12 cellular contexts compared by ENCODE assay signal in the genomic region with DNA sequence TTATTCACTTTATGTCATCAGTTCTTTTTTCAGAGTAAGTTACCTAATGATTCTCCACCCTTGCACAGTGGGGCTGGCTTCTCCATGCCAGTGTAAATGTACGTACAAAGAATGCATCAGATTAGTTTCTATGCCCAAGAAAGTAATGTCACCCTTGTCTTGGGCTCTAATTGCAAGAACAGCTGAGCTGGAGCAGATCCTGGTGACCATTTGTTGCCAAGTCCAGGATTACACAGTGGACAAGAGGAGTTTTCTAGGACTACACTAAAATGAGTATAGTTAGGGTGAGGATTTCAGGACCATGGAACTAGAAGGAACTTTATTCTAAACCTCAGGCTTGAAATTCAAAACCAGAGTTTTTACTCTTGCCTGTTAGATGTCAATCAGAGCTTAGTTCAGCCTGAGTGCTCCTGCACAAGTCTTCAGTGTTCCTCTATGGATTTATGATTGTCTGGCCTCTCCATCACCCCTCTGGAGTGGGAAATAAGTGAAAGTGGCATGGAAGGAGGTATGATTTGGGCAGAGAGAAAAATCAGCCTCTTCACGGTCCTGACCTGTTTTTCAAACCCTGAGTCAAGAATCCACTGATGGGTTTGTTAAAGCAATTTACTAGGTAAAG. TPM values are rescaled to one million over a fixed set of nuclear protein-coding genes. Genes with fewer than 3 reads are reported as not detected.
DNase-seq lines count a peak whose midpoint lies in the region; ATAC-seq and TF ChIP-seq lines count a peak whose summit lies in the region.
"Had no signal": no experiment of that assay in that cellular context is flagged by ENCODE, and none has a peak within 500 bp of the region (broad histone marks: within the 10 kb centered on the region; RNA-seq: fewer than 3 reads in every experiment).

No MANE protein-coding gene starts in this region.

- H3K27ac ChIP-seq in GM23338 (ENCODE audit: low read depth): no peak overlapping the region
- H3K27ac ChIP-seq in hepatocyte: no peak overlapping the region
- peak overlapping the region; percentile 88 to 95 (median 92) for H3K27ac ChIP-seq in gastrocnemius medialis

- no peaks in the 10 kb centered on the region for H3K79me2 ChIP-seq in GM23338 (replicated peaks; ENCODE audit: insufficient read depth)
- no peaks in the 10 kb centered on the region for H3K79me2 ChIP-seq in hepatocyte

- H4K20me1 ChIP-seq in GM23338 (replicated peaks; ENCODE audit: insufficient read depth) (no peaks in the 10 kb centered on the region), hepatocyte (ENCODE audit: insufficient read depth, poor library complexity, severe bottlenecking) (no peaks in the 10 kb centered on the region)

- in situ Hi-C loops in gastrocnemius medialis (cut with MboI; ENCODE audit: low sequenced_read_pairs in 4 of 4): no loop called here

- H3K9me3 ChIP-seq in hepatocyte (ENCODE audit: low read depth) (no peaks in the 10 kb centered on the region), gastrocnemius medialis (no peaks in the 10 kb centered on the region)

- H3K4me1 ChIP-seq in GM23338 (ENCODE audit: insufficient read depth): peaks cover 43% of the 10 kb centered on the region
- peaks cover 4% of the 10 kb centered on the region for H3K4me1 ChIP-seq in hepatocyte (ENCODE audit: insufficient read depth)
- H3K4me1 ChIP-seq in gastrocnemius medialis: peaks cover 60 to 74% of the 10 kb centered on the region in 2 donors

- H3K9me2 ChIP-seq in GM23338 (ENCODE audit: insufficient read depth): no peaks in the 10 kb centered on the region
- no peaks in the 10 kb centered on the region for H3K9me2 ChIP-seq in hepatocyte (replicated peaks; ENCODE audit: insufficient read depth)

- DNase-seq in GM23338 (ENCODE audit: low spot score) (no peak), NCI-H526 treated with DMSO at 0.1 percent for 48 hours (lab: John Stamatoyannopoulos, UW) (peak; percentile 67), hepatocyte (ENCODE audit: low spot score) (no peak), gastrocnemius medialis (peak in 1 of 2 donors; percentile 55), activated gamma-delta T cell (lab: John Stamatoyannopoulos, UW) (no peak), hippocampal formation (lab: John Stamatoyannopoulos, UW) (no peak)
- DNase-seq: activated CD4-positive, alpha-beta T cell treated with anti-CD3 and anti-CD28 coated beads for 48 hours; CD4-positive, alpha-beta memory T cell; islet precursor cell had no signal

- H3K4me3 Mint-ChIP-seq in GM23338: no peak overlapping the region
- H3K4me3 Mint-ChIP-seq: activated T-helper 1 cell treated with anti-CD3 and anti-CD28 coated beads, Interleukin-12 subunit alpha, Interleukin-12 subunit beta, Interleukin-2, Interleukin-4 antibody, amounts not matched to agents 30 ng/mL and 10 ng/mL and 1 ng/mL, durations not matched to agents 14 hours and 24 hours and 36 hours; CD4-positive, alpha-beta memory T cell had no signal

- TF ChIP-seq CTCF in GM23338 (conservative IDR thresholded peaks at IDR 0.05; ENCODE audit: low read depth in 2 of 2) (no peak), hepatocyte (IDR thresholded peaks at IDR 0.05; ENCODE audit: poor library complexity) (no peak), gastrocnemius medialis (IDR thresholded peaks at IDR 0.05 in 4 of 5, conservative IDR thresholded peaks at IDR 0.05 in 1 of 5) (no peak)

- H3K27me3 ChIP-seq in GM23338 (ENCODE audit: insufficient read depth) (no peaks in the 10 kb centered on the region), hepatocyte (no peaks in the 10 kb centered on the region), gastrocnemius medialis (no peaks in the 10 kb centered on the region)

- peaks cover 11% of the 10 kb centered on the region for H3K27me3 Mint-ChIP-seq in GM23338 (ENCODE audit: insufficient read depth, low read depth, poor library complexity)
- H3K27me3 Mint-ChIP-seq: CD4-positive, alpha-beta memory T cell had no signal

- H3K4me2 ChIP-seq in GM23338 (no peak overlapping the region), hepatocyte (no peak overlapping the region)

- H3K27ac Mint-ChIP-seq in GM23338: no peak overlapping the region
- H3K27ac Mint-ChIP-seq: activated T-helper 1 cell treated with anti-CD3 and anti-CD28 coated beads, Interleukin-12 subunit alpha, Interleukin-12 subunit beta, Interleukin-2, Interleukin-4 antibody, amounts not matched to agents 30 ng/mL and 10 ng/mL and 1 ng/mL, durations not matched to agents 14 hours and 24 hours and 36 hours had no signal

- 85% methylated on average over 2 of the region's 2 CpGs for WGBS in hepatocyte (ENCODE audit: low lambda C conversion rate, missing lambda C conversion rate)

- H3K9me3 Mint-ChIP-seq in GM23338: no peaks in the 10 kb centered on the region; the same call in 1 of the 3 replicates
- H3K9me3 Mint-ChIP-seq: activated T-helper 1 cell treated with anti-CD3 and anti-CD28 coated beads, Interleukin-12 subunit alpha, Interleukin-12 subunit beta, Interleukin-2, Interleukin-4 antibody, amounts not matched to agents 30 ng/mL and 10 ng/mL and 1 ng/mL, durations not matched to agents 14 hours and 24 hours and 36 hours; CD4-positive, alpha-beta memory T cell had no signal

- no peak overlapping the region for H3K4me3 ChIP-seq in GM23338
- no peak overlapping the region for H3K4me3 ChIP-seq in hepatocyte
- H3K4me3 ChIP-seq in gastrocnemius medialis: no peak overlapping the region
- H3K4me3 ChIP-seq: skin epidermis had no signal

- peaks cover 1% of the 10 kb centered on the region; the same call in 1 of the 2 replicates for H3F3A ChIP-seq in GM23338 (replicated peaks; ENCODE audit: low read depth)

- no peaks in the 10 kb centered on the region for H3K36me3 ChIP-seq in GM23338 (ENCODE audit: insufficient read depth)
- H3K36me3 ChIP-seq in hepatocyte (replicated peaks; ENCODE audit: insufficient read depth, low read depth): no peaks in the 10 kb centered on the region
- no peaks in the 10 kb centered on the region for H3K36me3 ChIP-seq in gastrocnemius medialis

- ATAC-seq in GM23338: no peak
- peak in 1 of 2 donors; percentile 35 for ATAC-seq in gastrocnemius medialis
- no peak for ATAC-seq in GM19328 (IDR thresholded peaks at IDR 0.05; ENCODE audit: unreplicated experiment)

- no peaks in the 10 kb centered on the region for H3K36me3 Mint-ChIP-seq in GM23338 (ENCODE audit: low read depth)
- H3K36me3 Mint-ChIP-seq: CD4-positive, alpha-beta memory T cell had no signal

- intact Hi-C loops in gastrocnemius medialis (cut with DNase I; ENCODE audit: low total_unique reads): no loop called here

- no peak for TF ChIP-seq POLR2A in gastrocnemius medialis (IDR thresholded peaks at IDR 0.05)

- H3K4me1 Mint-ChIP-seq in GM23338: peaks cover 40% of the 10 kb centered on the region

- H2AFZ ChIP-seq in GM23338 (peak overlapping the region; percentile 96), hepatocyte (peak overlapping the region; percentile 28)

TF ChIP-seq in GM23338, 12 proteins besides CTCF, POLR2A, EP300 and RAD21 (continues in another document):
- no peak for TF ChIP-seq EZH2 (IDR thresholded peaks at IDR 0.05; ENCODE audit: low read depth, unreplicated experiment)
- no peak for TF ChIP-seq ZNF114 (CRISPR knock-in tag; IDR thresholded peaks at IDR 0.05)
- no peak for TF ChIP-seq NANOG (IDR thresholded peaks at IDR 0.05; ENCODE audit: borderline replicate concordance)
- TF ChIP-seq, protein P1, sequence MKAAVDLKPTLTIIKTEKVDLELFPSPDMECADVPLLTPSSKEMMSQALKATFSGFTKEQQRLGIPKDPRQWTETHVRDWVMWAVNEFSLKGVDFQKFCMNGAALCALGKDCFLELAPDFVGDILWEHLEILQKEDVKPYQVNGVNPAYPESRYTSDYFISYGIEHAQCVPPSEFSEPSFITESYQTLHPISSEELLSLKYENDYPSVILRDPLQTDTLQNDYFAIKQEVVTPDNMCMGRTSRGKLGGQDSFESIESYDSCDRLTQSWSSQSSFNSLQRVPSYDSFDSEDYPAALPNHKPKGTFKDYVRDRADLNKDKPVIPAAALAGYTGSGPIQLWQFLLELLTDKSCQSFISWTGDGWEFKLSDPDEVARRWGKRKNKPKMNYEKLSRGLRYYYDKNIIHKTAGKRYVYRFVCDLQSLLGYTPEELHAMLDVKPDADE (IDR thresholded peaks at IDR 0.05): no peak
- TF ChIP-seq, protein P2, sequence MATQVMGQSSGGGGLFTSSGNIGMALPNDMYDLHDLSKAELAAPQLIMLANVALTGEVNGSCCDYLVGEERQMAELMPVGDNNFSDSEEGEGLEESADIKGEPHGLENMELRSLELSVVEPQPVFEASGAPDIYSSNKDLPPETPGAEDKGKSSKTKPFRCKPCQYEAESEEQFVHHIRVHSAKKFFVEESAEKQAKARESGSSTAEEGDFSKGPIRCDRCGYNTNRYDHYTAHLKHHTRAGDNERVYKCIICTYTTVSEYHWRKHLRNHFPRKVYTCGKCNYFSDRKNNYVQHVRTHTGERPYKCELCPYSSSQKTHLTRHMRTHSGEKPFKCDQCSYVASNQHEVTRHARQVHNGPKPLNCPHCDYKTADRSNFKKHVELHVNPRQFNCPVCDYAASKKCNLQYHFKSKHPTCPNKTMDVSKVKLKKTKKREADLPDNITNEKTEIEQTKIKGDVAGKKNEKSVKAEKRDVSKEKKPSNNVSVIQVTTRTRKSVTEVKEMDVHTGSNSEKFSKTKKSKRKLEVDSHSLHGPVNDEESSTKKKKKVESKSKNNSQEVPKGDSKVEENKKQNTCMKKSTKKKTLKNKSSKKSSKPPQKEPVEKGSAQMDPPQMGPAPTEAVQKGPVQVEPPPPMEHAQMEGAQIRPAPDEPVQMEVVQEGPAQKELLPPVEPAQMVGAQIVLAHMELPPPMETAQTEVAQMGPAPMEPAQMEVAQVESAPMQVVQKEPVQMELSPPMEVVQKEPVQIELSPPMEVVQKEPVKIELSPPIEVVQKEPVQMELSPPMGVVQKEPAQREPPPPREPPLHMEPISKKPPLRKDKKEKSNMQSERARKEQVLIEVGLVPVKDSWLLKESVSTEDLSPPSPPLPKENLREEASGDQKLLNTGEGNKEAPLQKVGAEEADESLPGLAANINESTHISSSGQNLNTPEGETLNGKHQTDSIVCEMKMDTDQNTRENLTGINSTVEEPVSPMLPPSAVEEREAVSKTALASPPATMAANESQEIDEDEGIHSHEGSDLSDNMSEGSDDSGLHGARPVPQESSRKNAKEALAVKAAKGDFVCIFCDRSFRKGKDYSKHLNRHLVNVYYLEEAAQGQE (IDR thresholded peaks at IDR 0.05; ENCODE audit: unreplicated experiment): no peak
- no peak for TF ChIP-seq STAT1 (IDR thresholded peaks at IDR 0.05; ENCODE audit: unreplicated experiment)
- no peak for TF ChIP-seq POLR2AphosphoS5 (IDR thresholded peaks at IDR 0.05; ENCODE audit: low read depth)

RNA-seq across cellular contexts. Expression of gene PCBP1, which starts 29.8 kb away (rescaled TPM):
- total RNA-seq in GM23338 (2014; rRNA removed; shearing (Covaris generic)): 212 and 254 TPM in 2 replicates
- 393 and 400 TPM in 2 replicates for polyA plus RNA-seq in GM23338 (2016; fragmentation: Nextera tagmentation; extraction: Ambion mirVana)
- 88.5 and 97.1 TPM in 2 replicates for total RNA-seq in hepatocyte
- 180 and 183 TPM in 2 replicates for polyA plus RNA-seq in hepatocyte
- 100 to 1,000 TPM; 178 to 296 (median 262) TPM for total RNA-seq in gastrocnemius medialis

Comparison
In these comparisons a context has a peak if more than half of its experiments do, and no peak if none do; other contexts are left out.
1. H3K27ac ChIP-seq: peak in gastrocnemius medialis (4 of 4); none in GM23338 (single experiment) and hepatocyte (single experiment).